ENCODE assay signal across 8 cellular contexts in the genomic region with DNA sequence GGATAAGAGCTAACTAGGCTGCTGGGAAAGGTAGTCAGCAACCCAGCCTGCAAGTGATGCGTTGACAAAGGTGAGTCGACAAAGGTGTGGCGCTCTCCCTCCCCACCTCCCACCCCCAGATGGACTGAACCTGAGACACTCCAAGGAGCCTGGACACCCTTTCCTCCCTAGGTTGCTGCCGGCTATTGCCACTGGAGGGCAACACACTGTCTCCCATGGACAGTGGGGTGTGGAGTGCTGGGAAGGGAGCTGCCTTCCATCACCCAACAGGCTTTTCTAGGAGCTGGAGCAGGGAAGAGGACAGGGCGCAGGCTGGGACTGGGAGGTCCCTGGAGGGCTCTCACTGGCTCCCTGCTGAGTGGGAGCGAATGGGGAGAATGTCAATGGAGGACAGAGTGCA.
A peak's percentile ranks its signal among the peaks of the same experiment; 100 is the strongest.
DNase-seq lines count a peak whose midpoint lies in the region; ATAC-seq and TF ChIP-seq lines count a peak whose summit lies in the region.

No MANE protein-coding gene starts in this region.

- no peak overlapping the region for H3K4me3 ChIP-seq in H7 (ENCODE audit: insufficient read depth, low read depth, low read length)
- H3K4me3 ChIP-seq in WERI-Rb-1 (ENCODE audit: low read depth, low read length): no peak overlapping the region
- no peak overlapping the region for H3K4me3 ChIP-seq in OCI-LY7 (ENCODE audit: low read depth, low read length, poor library complexity, severe bottlenecking)

- CTCF ChIA-PET in OCI-LY7 (lab: Charles Lee; ENCODE audit: unreplicated experiment): no interaction called here

- no peaks in the 10 kb centered on the region for H4K20me1 ChIP-seq in OCI-LY7 (ENCODE audit: insufficient read depth, low read length)

- no peak overlapping the region for H3K27ac ChIP-seq in WERI-Rb-1
- H3K27ac ChIP-seq in OCI-LY7 (ENCODE audit: low read depth, low read length, poor library complexity, severe bottlenecking): no peak overlapping the region

- H3K9me2 ChIP-seq in OCI-LY7 (ENCODE audit: insufficient read depth, low read length): no peaks in the 10 kb centered on the region

- no TSS peak for BruUV-seq in OCI-LY7 (replicated peaks; lab: Mats Ljungman, UMichigan)

- H3K4me2 ChIP-seq in OCI-LY7 (ENCODE audit: low read length): no peak overlapping the region

- no peak for ATAC-seq in HG03108 (IDR thresholded peaks at IDR 0.05; ENCODE audit: unreplicated experiment)
- no peak for ATAC-seq in HG03469 (IDR thresholded peaks at IDR 0.05; ENCODE audit: unreplicated experiment)

- POLR2A ChIA-PET in OCI-LY7 (lab: Charles Lee): no interaction called here

- H3K9me3 ChIP-seq in WERI-Rb-1 (ENCODE audit: severe bottlenecking) (no peaks in the 10 kb centered on the region), OCI-LY7 (ENCODE audit: low read length) (no peaks in the 10 kb centered on the region)

- TF ChIP-seq CTCF in WERI-Rb-1 (IDR thresholded peaks at IDR 0.05; ENCODE audit: low read depth, low read length) (peak; percentile 84), OCI-LY7 (conservative IDR thresholded peaks at IDR 0.05; ENCODE audit: low read length) (no peak)

- H3K27me3 ChIP-seq in H7 (ENCODE audit: control insufficient read depth, insufficient read depth, low read length) (peaks cover 18% of the 10 kb centered on the region), WERI-Rb-1 (ENCODE audit: insufficient read depth, low read depth, severe bottlenecking) (no peaks in the 10 kb centered on the region)

- no peaks in the 10 kb centered on the region for H3K36me3 ChIP-seq in H7 (replicated peaks; ENCODE audit: control insufficient read depth, insufficient read depth, low read length)
- H3K36me3 ChIP-seq in WERI-Rb-1: no peaks in the 10 kb centered on the region
- H3K36me3 ChIP-seq in OCI-LY7 (ENCODE audit: insufficient read depth, low read length): no peaks in the 10 kb centered on the region

- no peaks in the 10 kb centered on the region for H3K79me2 ChIP-seq in OCI-LY7 (ENCODE audit: insufficient read depth, low read depth, low read length)

- H2AFZ ChIP-seq in OCI-LY7 (ENCODE audit: low read length): no peak overlapping the region

- intact Hi-C loops in OCI-LY7 (cut with micrococcal nuclease; ENCODE audit: unreplicated experiment): no loop called here

- no peaks in the 10 kb centered on the region for H3K4me1 ChIP-seq in OCI-LY7 (ENCODE audit: insufficient read depth, low read length, poor library complexity, severe bottlenecking)

- peak; percentile 75 for DNase-seq in 8988T
- peak; percentile 87 for DNase-seq in H7
- DNase-seq in WERI-Rb-1: peak; percentile 74
- peak; percentile 46 for DNase-seq in iris pigment epithelial cell (ENCODE audit: low read depth)
- no peak for DNase-seq in activated CD4-positive, alpha-beta T cell treated with anti-CD3 and anti-CD28 coated beads for 4 hours
- DNase-seq in OCI-LY7 (ENCODE audit: low spot score): no peak

Comparison
In these comparisons a context has a peak if more than half of its experiments do, and no peak if none do; other contexts are left out.
1. DNase-seq: peak in 8988T (single experiment), H7 (single experiment), WERI-Rb-1 (single experiment) and iris pigment epithelial cell (single experiment); none in activated CD4-positive, alpha-beta T cell treated with anti-CD3 and anti-CD28 coated beads for 4 hours (0 of 2) and OCI-LY7 (single experiment).